1 cellular context compared by ENCODE assay signal in the genomic region with DNA sequence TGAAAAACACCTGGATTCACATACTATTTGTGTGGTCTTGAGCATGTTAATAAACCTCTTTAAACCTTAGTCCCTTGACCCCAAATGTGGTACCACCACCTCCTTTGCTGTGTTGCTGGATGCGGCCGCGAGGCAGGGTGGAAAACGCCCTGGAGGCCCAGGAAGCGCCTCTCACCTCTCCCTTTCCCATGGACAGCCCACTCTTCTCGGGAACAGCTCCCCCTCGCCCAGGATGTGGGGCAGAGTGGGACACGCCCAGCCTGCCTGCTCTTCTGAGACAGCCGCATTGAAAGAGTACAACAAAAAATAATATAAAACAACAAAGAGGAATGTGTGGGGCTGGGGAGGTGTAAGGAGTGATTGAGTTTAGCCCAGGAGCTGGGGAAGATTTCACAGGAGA.
TF ChIP-seq lines count a peak whose summit lies in the region.

No MANE protein-coding gene starts in this region.

TF ChIP-seq in HepG2, 621 proteins besides CTCF, POLR2A, EP300 and RAD21 (continued from another document):
- TF ChIP-seq, protein P1, sequence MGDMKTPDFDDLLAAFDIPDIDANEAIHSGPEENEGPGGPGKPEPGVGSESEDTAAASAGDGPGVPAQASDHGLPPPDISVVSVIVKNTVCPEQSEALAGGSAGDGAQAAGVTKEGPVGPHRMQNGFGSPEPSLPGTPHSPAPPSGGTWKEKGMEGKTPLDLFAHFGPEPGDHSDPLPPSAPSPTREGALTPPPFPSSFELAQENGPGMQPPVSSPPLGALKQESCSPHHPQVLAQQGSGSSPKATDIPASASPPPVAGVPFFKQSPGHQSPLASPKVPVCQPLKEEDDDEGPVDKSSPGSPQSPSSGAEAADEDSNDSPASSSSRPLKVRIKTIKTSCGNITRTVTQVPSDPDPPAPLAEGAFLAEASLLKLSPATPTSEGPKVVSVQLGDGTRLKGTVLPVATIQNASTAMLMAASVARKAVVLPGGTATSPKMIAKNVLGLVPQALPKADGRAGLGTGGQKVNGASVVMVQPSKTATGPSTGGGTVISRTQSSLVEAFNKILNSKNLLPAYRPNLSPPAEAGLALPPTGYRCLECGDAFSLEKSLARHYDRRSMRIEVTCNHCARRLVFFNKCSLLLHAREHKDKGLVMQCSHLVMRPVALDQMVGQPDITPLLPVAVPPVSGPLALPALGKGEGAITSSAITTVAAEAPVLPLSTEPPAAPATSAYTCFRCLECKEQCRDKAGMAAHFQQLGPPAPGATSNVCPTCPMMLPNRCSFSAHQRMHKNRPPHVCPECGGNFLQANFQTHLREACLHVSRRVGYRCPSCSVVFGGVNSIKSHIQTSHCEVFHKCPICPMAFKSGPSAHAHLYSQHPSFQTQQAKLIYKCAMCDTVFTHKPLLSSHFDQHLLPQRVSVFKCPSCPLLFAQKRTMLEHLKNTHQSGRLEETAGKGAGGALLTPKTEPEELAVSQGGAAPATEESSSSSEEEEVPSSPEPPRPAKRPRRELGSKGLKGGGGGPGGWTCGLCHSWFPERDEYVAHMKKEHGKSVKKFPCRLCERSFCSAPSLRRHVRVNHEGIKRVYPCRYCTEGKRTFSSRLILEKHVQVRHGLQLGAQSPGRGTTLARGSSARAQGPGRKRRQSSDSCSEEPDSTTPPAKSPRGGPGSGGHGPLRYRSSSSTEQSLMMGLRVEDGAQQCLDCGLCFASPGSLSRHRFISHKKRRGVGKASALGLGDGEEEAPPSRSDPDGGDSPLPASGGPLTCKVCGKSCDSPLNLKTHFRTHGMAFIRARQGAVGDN (CRISPR knock-in tag; IDR thresholded peaks at IDR 0.05): peak; percentile 49
- TF ChIP-seq ZBTB7B (CRISPR knock-in tag; IDR thresholded peaks at IDR 0.05) (no peak), ZNF709 (CRISPR knock-in tag; IDR thresholded peaks at IDR 0.05) (peak; percentile 37; the same call in 1 of the 2 replicates)
- TF ChIP-seq, protein P2, sequence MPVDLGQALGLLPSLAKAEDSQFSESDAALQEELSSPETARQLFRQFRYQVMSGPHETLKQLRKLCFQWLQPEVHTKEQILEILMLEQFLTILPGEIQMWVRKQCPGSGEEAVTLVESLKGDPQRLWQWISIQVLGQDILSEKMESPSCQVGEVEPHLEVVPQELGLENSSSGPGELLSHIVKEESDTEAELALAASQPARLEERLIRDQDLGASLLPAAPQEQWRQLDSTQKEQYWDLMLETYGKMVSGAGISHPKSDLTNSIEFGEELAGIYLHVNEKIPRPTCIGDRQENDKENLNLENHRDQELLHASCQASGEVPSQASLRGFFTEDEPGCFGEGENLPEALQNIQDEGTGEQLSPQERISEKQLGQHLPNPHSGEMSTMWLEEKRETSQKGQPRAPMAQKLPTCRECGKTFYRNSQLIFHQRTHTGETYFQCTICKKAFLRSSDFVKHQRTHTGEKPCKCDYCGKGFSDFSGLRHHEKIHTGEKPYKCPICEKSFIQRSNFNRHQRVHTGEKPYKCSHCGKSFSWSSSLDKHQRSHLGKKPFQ (CRISPR knock-in tag; IDR thresholded peaks at IDR 0.05; ENCODE audit: insufficient replicate concordance): peak; percentile 26
